18 cellular contexts compared by ENCODE assay signal in genomic region chr9:124030969-124031451, GRCh38. TPM values are rescaled to one million over a fixed set of nuclear protein-coding genes. Genes with fewer than 3 reads are reported as not detected.
DNase-seq lines count a peak whose midpoint lies in the region; ATAC-seq and TF ChIP-seq lines count a peak whose summit lies in the region.
"Had no signal": no experiment of that assay in that cellular context is flagged by ENCODE, and none has a peak within 500 bp of the region (broad histone marks: within the 10 kb centered on the region; RNA-seq: fewer than 3 reads in every experiment).

No MANE protein-coding gene starts in this region.

- no peaks in the 10 kb centered on the region for H3K9me2 ChIP-seq in hepatocyte (replicated peaks; ENCODE audit: insufficient read depth)

- no peak overlapping the region for H3K27ac ChIP-seq in hepatocyte
- H3K27ac ChIP-seq in spleen: no peak overlapping the region
- no peak overlapping the region for H3K27ac ChIP-seq in adrenal gland
- H3K27ac ChIP-seq: left lung had no signal

- DNase-seq in GM06990 (ENCODE audit: extremely low read depth, insufficient read length) (no peak), hepatocyte (ENCODE audit: low spot score) (no peak), spleen (no peak), omental fat pad (ENCODE audit: low spot score) (no peak), osteocyte (ENCODE audit: extremely low spot score, unreplicated experiment) (no peak), adrenal gland (no peak)
- DNase-seq: activated CD4-positive, alpha-beta T cell treated with anti-CD3 and anti-CD28 coated beads for 36 hours; activated T-cell treated with anti-CD3 and anti-CD28 coated beads, Interleukin-2, amount 50 U/mL, for 48 hours; effector memory CD8-positive, alpha-beta T cell; glutamatergic neuron; HCEC 1CT; left lung; NCI-H1092; NCI-H446; PC-3; substantia nigra had no signal

- H3K4me1 ChIP-seq in hepatocyte (ENCODE audit: insufficient read depth) (no peaks in the 10 kb centered on the region), spleen (peaks cover 0 to 4% (median 0%) of the 10 kb centered on the region in 6 donors), adrenal gland (replicated peaks in 1 of 2) (no peaks in the 10 kb centered on the region)
- H3K4me1 ChIP-seq: left lung had no signal

- no peaks in the 10 kb centered on the region; the same call in 1 of the 2 replicates for H3K36me3 ChIP-seq in GM06990 (ENCODE audit: control insufficient read depth, insufficient read depth, low read length)
- no peaks in the 10 kb centered on the region for H3K36me3 ChIP-seq in hepatocyte (replicated peaks; ENCODE audit: insufficient read depth, low read depth)
- H3K36me3 ChIP-seq in spleen: no peaks in the 10 kb centered on the region
- H3K36me3 ChIP-seq in adrenal gland (replicated peaks in 1 of 2): no peaks in the 10 kb centered on the region
- H3K36me3 ChIP-seq: left lung had no signal

- H3K4me3 Mint-ChIP-seq in osteocyte (ENCODE audit: unreplicated experiment): no peak overlapping the region
- H3K4me3 Mint-ChIP-seq: activated CD4-positive, alpha-beta T cell treated with anti-CD3 and anti-CD28 coated beads for 36 hours had no signal

- H3K79me2 ChIP-seq in hepatocyte: no peaks in the 10 kb centered on the region

- TF ChIP-seq CTCF in GM06990 (IDR thresholded peaks at IDR 0.05; ENCODE audit: insufficient read depth, low read length, poor library complexity, severe bottlenecking) (no peak), hepatocyte (IDR thresholded peaks at IDR 0.05; ENCODE audit: poor library complexity) (no peak), spleen (IDR thresholded peaks at IDR 0.05 in 8 of 11, conservative IDR thresholded peaks at IDR 0.05 in 3 of 11) (no peak), omental fat pad (IDR thresholded peaks at IDR 0.05) (no peak), osteocyte (IDR thresholded peaks at IDR 0.05) (no peak), adrenal gland (IDR thresholded peaks at IDR 0.05) (no peak)

- H3K4me3 ChIP-seq in GM06990 (replicated peaks; ENCODE audit: low read depth, low read length) (peak overlapping the region; percentile 40), hepatocyte (no peak overlapping the region), spleen (peak overlapping the region in 5 of 8 donors; percentile 13 to 56 (median 21)), adrenal gland (no peak overlapping the region)
- H3K4me3 ChIP-seq: left lung had no signal

- H3K36me3 Mint-ChIP-seq in osteocyte (ENCODE audit: unreplicated experiment): no peaks in the 10 kb centered on the region

- WGBS in hepatocyte (ENCODE audit: low lambda C conversion rate, missing lambda C conversion rate): 51% methylated on average over 16 of the region's 16 CpGs
- WGBS in spleen, 5 donors: 62 to 76% (median 67%) methylated on average over 16 of the region's 16 CpGs
- WGBS in adrenal gland, 4 donors: 75 to 79% (median 76%) methylated on average over 16 of the region's 16 CpGs

- peak overlapping the region; percentile 33 for H3K4me2 ChIP-seq in hepatocyte

- no peak overlapping the region for H2AFZ ChIP-seq in hepatocyte

- intact Hi-C loops in spleen (cut with DNase I; ENCODE audit: low total_unique reads): no loop called here
- intact Hi-C loops in adrenal gland (cut with DNase I): loop anchor here in 1 of 2 donors (10.0 kb wide), 1 partner anchor 316 kb away; no protein-coding TSS in a partner anchor

- H3K9me3 Mint-ChIP-seq in osteocyte (ENCODE audit: unreplicated experiment): no peaks in the 10 kb centered on the region
- H3K9me3 Mint-ChIP-seq: effector memory CD8-positive, alpha-beta T cell had no signal

- no peaks in the 10 kb centered on the region for H4K20me1 ChIP-seq in hepatocyte (ENCODE audit: insufficient read depth, poor library complexity, severe bottlenecking)

- ATAC-seq in SK-N-SH treated with all-trans-retinoic acid at 6 μM for 48 hours (peak; percentile 59), omental fat pad (ENCODE audit: low FRiP score) (no peak)
- ATAC-seq: activated CD4-positive, alpha-beta T cell treated with anti-CD3 and anti-CD28 coated beads for 36 hours; effector memory CD8-positive, alpha-beta T cell; left lung; PC-3 had no signal

- peaks cover 82% of the 10 kb centered on the region for H3K27me3 Mint-ChIP-seq in osteocyte (ENCODE audit: unreplicated experiment)

- TF ChIP-seq POLR2A in spleen (IDR thresholded peaks at IDR 0.05) (no peak), adrenal gland (IDR thresholded peaks at IDR 0.05) (no peak)

- no peak overlapping the region for H3K27ac Mint-ChIP-seq in osteocyte (ENCODE audit: unreplicated experiment)
- H3K27ac Mint-ChIP-seq: activated CD4-positive, alpha-beta T cell treated with anti-CD3 and anti-CD28 coated beads for 36 hours; effector memory CD8-positive, alpha-beta T cell had no signal

- H3K4me1 Mint-ChIP-seq in osteocyte (ENCODE audit: unreplicated experiment): peaks cover 6% of the 10 kb centered on the region
- H3K4me1 Mint-ChIP-seq: activated CD4-positive, alpha-beta T cell treated with anti-CD3 and anti-CD28 coated beads for 36 hours had no signal

- H3K9me3 ChIP-seq in hepatocyte (ENCODE audit: low read depth): no peaks in the 10 kb centered on the region
- no peaks in the 10 kb centered on the region for H3K9me3 ChIP-seq in spleen
- no peaks in the 10 kb centered on the region for H3K9me3 ChIP-seq in adrenal gland (replicated peaks in 1 of 3)
- H3K9me3 ChIP-seq: left lung had no signal

- no peaks in the 10 kb centered on the region for H3K27me3 ChIP-seq in GM06990 (replicated peaks; ENCODE audit: control insufficient read depth, insufficient read depth, low read length)
- H3K27me3 ChIP-seq in hepatocyte: peaks cover 92% of the 10 kb centered on the region
- peaks cover 0 to 92% (median 15%) of the 10 kb centered on the region in 7 donors for H3K27me3 ChIP-seq in spleen (replicated peaks in 1 of 7)
- H3K27me3 ChIP-seq in adrenal gland: peaks cover 30% of the 10 kb centered on the region

TF ChIP-seq in SK-N-SH treated with all-trans-retinoic acid at 6 μM for 48 hours, 23 proteins besides CTCF, POLR2A, EP300 and RAD21 (continues in another document):
- TF ChIP-seq ZNF70 (CRISPR knock-in tag; IDR thresholded peaks at IDR 0.05) (no peak), RARB (CRISPR knock-in tag; IDR thresholded peaks at IDR 0.05) (no peak), ESRRG (CRISPR knock-in tag; IDR thresholded peaks at IDR 0.05) (no peak), SNAI2 (CRISPR knock-in tag; IDR thresholded peaks at IDR 0.05) (no peak), PPARA (CRISPR knock-in tag; IDR thresholded peaks at IDR 0.05; ENCODE audit: borderline replicate concordance) (no peak), PATZ1 (CRISPR knock-in tag; IDR thresholded peaks at IDR 0.05; ENCODE audit: borderline replicate concordance) (no peak), OSR1 (CRISPR knock-in tag; IDR thresholded peaks at IDR 0.05) (no peak), CSDC2 (CRISPR knock-in tag; IDR thresholded peaks at IDR 0.05) (no peak), ZNF8 (CRISPR knock-in tag; IDR thresholded peaks at IDR 0.05) (no peak), BACH2 (CRISPR knock-in tag; IDR thresholded peaks at IDR 0.05; ENCODE audit: borderline replicate concordance) (no peak), ZC3H10 (CRISPR knock-in tag; IDR thresholded peaks at IDR 0.05) (no peak), ZFP30 (CRISPR knock-in tag; IDR thresholded peaks at IDR 0.05) (no peak), ZFP3 (CRISPR knock-in tag; IDR thresholded peaks at IDR 0.05) (no peak), TSHZ2 (CRISPR knock-in tag; IDR thresholded peaks at IDR 0.05) (no peak)

RNA-seq across cellular contexts. Expression of gene LHX2, which starts 19.4 kb away (rescaled TPM):
- total RNA-seq in hepatocyte (not detected in 2 replicates), spleen (under 1 TPM in 2 of 7 donors, not detected in 5; 0.27 to 0.28 TPM), omental fat pad (not detected), osteocyte (not detected in 2 replicates), adrenal gland (under 1 TPM in 1 of 8 donors, not detected in 7; 0.37 TPM)
- polyA plus RNA-seq in hepatocyte (0.19 TPM in 1 of 2 replicates, not detected in the other), spleen (under 1 TPM; 0.20 to 0.35 (median 0.30) TPM), adrenal gland (under 1 TPM in 1 of 3 donors, not detected in 2; 0.24 TPM)
- total RNA-seq: activated CD4-positive, alpha-beta T cell treated with anti-CD3 and anti-CD28 coated beads for 36 hours; left lung; T-helper 1 cell treated with Interleukin-12 subunit alpha and Interleukin-12 subunit beta and Interleukin-4 antibody, amounts not matched to agents 30 ng/mL and 1 ng/mL, for 36 hours had no signal

Comparison
In these comparisons a context has a peak if more than half of its experiments do, and no peak if none do; other contexts are left out.
1. H3K4me3 ChIP-seq: peak in GM06990 (single experiment) and spleen (5 of 8); none in hepatocyte (single experiment) and adrenal gland (0 of 4).